13 cellular contexts compared by ENCODE assay signal in genomic region chr4:108006361-108006760, GRCh38.
"Had no signal": no experiment of that assay in that cellular context is flagged by ENCODE, and none has a peak within 500 bp of the region (broad histone marks: within the 10 kb centered on the region; RNA-seq: fewer than 3 reads in every experiment).

No MANE protein-coding gene starts in this region.

- DNase-seq: activated CD4-positive, alpha-beta T cell treated with anti-CD3 and anti-CD28 coated beads for 4 hours; activated CD8-positive, alpha-beta memory T cell treated with anti-CD3 and anti-CD28 coated beads for 24 hours; activated naive CD4-positive, alpha-beta T cell; body of pancreas; glutamatergic neuron; hypothalamus; kidney glomerular epithelial cell; pancreas; stimulated activated CD4-positive, alpha-beta T cell treated with anti-CD3 and anti-CD28 coated beads, Interleukin-2, amount 100 ng/mL, for 48 hours; stimulated activated naive CD4-positive, alpha-beta T cell treated with Interleukin-2 at 50 U/mL for 16 hours; T-helper 17 cell had no signal

- ATAC-seq: body of pancreas, pancreas, T-helper 17 cell had no signal

- H3K4me3 Mint-ChIP-seq: neural progenitor cell, T-helper 17 cell, type B pancreatic cell had no signal

- H3K4me2 ChIP-seq: neural progenitor cell had no signal

- H3K9me3 Mint-ChIP-seq: type B pancreatic cell had no signal

- H3K36me3 ChIP-seq: pancreas had no signal

- H2AFZ ChIP-seq: neural progenitor cell had no signal

- H3K27ac Mint-ChIP-seq: neural progenitor cell, T-helper 17 cell, type B pancreatic cell had no signal

- H3K4me3 ChIP-seq: body of pancreas, neural progenitor cell, pancreas had no signal

- H3K9me3 ChIP-seq: body of pancreas, pancreas had no signal

- H3K4me1 ChIP-seq: body of pancreas, neural progenitor cell, pancreas had no signal

- H3K27me3 Mint-ChIP-seq: T-helper 17 cell, type B pancreatic cell had no signal

- H3K27me3 ChIP-seq: body of pancreas, neural progenitor cell, pancreas had no signal

- H3K27ac ChIP-seq: body of pancreas, neural progenitor cell, pancreas had no signal

- H3K9ac ChIP-seq: neural progenitor cell had no signal
